ENCODE assay signal across 2 cellular contexts in the genomic region with DNA sequence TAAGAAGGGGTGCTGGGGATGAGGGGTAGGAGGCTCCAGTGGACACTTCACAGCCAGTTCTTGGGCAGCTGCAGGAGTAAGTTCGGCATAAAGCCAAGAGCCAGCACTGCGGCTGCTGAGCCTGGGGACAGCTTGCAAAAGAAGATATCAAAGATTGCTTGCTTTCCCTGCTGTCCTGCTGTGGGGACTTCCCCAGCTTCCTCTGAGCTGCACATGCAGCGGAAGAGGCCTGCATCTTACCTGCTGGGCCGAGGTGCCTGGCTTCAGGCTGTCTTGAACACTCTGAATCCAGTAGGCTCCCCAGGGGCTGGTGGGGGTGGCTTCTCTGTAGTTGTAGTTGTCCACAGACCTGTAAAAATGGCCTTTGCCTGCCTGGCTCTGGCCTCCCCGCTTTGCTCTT.
TF ChIP-seq lines count a peak whose summit lies in the region.

No MANE protein-coding gene starts in this region.

TF ChIP-seq in SK-N-SH, 30 proteins besides CTCF, POLR2A, EP300 and RAD21:
- TF ChIP-seq REST (IDR thresholded peaks at IDR 0.05; ENCODE audit: low read depth, low read length) (no peak), MXI1 (IDR thresholded peaks at IDR 0.05; ENCODE audit: low read depth, low read length) (peak; percentile 45; the same call in 1 of the 2 replicates)

TF ChIP-seq in SK-N-SH treated with all-trans-retinoic acid at 6 μM for 48 hours, 23 proteins besides CTCF, POLR2A, EP300 and RAD21 (continued from another document):
- TF ChIP-seq, protein P1, sequence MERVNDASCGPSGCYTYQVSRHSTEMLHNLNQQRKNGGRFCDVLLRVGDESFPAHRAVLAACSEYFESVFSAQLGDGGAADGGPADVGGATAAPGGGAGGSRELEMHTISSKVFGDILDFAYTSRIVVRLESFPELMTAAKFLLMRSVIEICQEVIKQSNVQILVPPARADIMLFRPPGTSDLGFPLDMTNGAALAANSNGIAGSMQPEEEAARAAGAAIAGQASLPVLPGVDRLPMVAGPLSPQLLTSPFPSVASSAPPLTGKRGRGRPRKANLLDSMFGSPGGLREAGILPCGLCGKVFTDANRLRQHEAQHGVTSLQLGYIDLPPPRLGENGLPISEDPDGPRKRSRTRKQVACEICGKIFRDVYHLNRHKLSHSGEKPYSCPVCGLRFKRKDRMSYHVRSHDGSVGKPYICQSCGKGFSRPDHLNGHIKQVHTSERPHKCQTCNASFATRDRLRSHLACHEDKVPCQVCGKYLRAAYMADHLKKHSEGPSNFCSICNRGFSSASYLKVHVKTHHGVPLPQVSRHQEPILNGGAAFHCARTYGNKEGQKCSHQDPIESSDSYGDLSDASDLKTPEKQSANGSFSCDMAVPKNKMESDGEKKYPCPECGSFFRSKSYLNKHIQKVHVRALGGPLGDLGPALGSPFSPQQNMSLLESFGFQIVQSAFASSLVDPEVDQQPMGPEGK (CRISPR knock-in tag; IDR thresholded peaks at IDR 0.05; ENCODE audit: borderline replicate concordance), result no peak
- TF ChIP-seq ZC3H10 (CRISPR knock-in tag; IDR thresholded peaks at IDR 0.05) (no peak), ZFP30 (CRISPR knock-in tag; IDR thresholded peaks at IDR 0.05) (no peak), CSRNP3 (CRISPR knock-in tag; IDR thresholded peaks at IDR 0.05) (no peak), ZFP3 (CRISPR knock-in tag; IDR thresholded peaks at IDR 0.05) (no peak), SNAI2 (CRISPR knock-in tag; IDR thresholded peaks at IDR 0.05) (no peak), PPARA (CRISPR knock-in tag; IDR thresholded peaks at IDR 0.05; ENCODE audit: borderline replicate concordance) (no peak)
